In the genomic region with DNA sequence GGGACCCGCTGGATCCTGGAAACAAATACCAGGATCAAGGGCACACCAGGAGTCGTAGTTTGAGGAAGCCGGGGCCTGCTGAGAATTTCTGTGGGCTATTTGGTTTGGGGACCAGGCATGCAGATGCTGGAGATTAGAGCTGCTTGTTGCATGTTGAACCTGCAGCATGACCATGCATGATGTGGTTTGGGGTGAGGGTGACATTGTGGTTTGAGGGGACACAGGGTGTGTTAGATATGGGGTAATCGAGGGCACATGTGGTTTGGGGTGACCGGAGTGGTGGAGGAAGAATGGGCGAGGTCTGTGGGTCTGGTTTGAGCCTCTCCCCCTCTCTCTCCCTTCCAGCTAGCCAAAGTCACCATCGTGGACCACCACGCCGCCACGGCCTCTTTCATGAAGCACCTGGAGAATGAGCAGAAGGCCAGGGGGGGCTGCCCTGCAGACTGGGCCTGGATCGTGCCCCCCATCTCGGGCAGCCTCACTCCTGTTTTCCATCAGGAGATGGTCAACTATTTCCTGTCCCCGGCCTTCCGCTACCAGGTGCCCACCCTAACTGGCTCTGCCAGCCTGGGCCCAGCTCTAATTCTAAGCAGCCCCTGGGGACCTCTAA, we compare ENCODE assay signal across 20 cellular contexts. TPM values are rescaled to one million over a fixed set of nuclear protein-coding genes. Genes with fewer than 3 reads are reported as not detected.
DNase-seq lines count a peak whose midpoint lies in the region; ATAC-seq and TF ChIP-seq lines count a peak whose summit lies in the region.
"Had no signal": no experiment of that assay in that cellular context is flagged by ENCODE, and none has a peak within 500 bp of the region (broad histone marks: within the 10 kb centered on the region; RNA-seq: fewer than 3 reads in every experiment).

No MANE protein-coding gene starts in this region.

- no peak overlapping the region for H3K4me3 ChIP-seq in BLaER1
- H3K4me3 ChIP-seq in NB4 (ENCODE audit: low read depth, low read length): no peak overlapping the region
- H3K4me3 ChIP-seq in neural progenitor cell: no peak overlapping the region
- H3K4me3 ChIP-seq in mucosa of descending colon: no peak overlapping the region
- H3K4me3 ChIP-seq: HAP-1 had no signal

- H3K9ac ChIP-seq in BLaER1: no peak overlapping the region
- no peak overlapping the region for H3K9ac ChIP-seq in neural progenitor cell

- no peak overlapping the region for H3K27ac Mint-ChIP-seq in endothelial cell (ENCODE audit: unreplicated experiment)
- peak overlapping the region; percentile 40 for H3K27ac Mint-ChIP-seq in neural progenitor cell
- H3K27ac Mint-ChIP-seq: B cell had no signal

- peak overlapping the region; percentile 77 for H3K4me3 Mint-ChIP-seq in endothelial cell (ENCODE audit: unreplicated experiment)
- H3K4me3 Mint-ChIP-seq in neural progenitor cell: no peak overlapping the region
- H3K4me3 Mint-ChIP-seq: B cell; CD4-positive, alpha-beta memory T cell; IgD-negative memory B cell had no signal

- ATAC-seq in GM21515 (IDR thresholded peaks at IDR 0.05; ENCODE audit: unreplicated experiment): no peak
- no peak for ATAC-seq in mucosa of descending colon

- H3K9me3 ChIP-seq in BLaER1 (no peaks in the 10 kb centered on the region), neural progenitor cell (ENCODE audit: low read depth) (no peaks in the 10 kb centered on the region), mucosa of descending colon (no peaks in the 10 kb centered on the region)
- H3K9me3 ChIP-seq: HAP-1 had no signal

- DNase-seq in NB4 (ENCODE audit: low read depth) (peak; percentile 68), endothelial cell (ENCODE audit: low spot score) (no peak), neural progenitor cell (ENCODE audit: low spot score) (no peak), GDM1 (lab: John Stamatoyannopoulos, UW) (no peak), mucosa of descending colon (no peak)
- DNase-seq: ACHN, COR-L47, DMS153, DND-41, GF-D8, GOT3 had no signal

- H2AFZ ChIP-seq in neural progenitor cell (replicated peaks): no peak overlapping the region

- H3K36me3 ChIP-seq in BLaER1: peaks cover 27% of the 10 kb centered on the region
- H3K36me3 ChIP-seq in neural progenitor cell: no peaks in the 10 kb centered on the region
- no peaks in the 10 kb centered on the region for H3K36me3 ChIP-seq in mucosa of descending colon (ENCODE audit: low read depth)
- H3K36me3 ChIP-seq: HAP-1 had no signal

- H3K27me3 Mint-ChIP-seq in endothelial cell (ENCODE audit: unreplicated experiment): peaks cover 13% of the 10 kb centered on the region
- peaks cover 5% of the 10 kb centered on the region for H3K27me3 Mint-ChIP-seq in neural progenitor cell (ENCODE audit: insufficient read depth, low read depth)
- H3K27me3 Mint-ChIP-seq: CD4-positive, alpha-beta memory T cell had no signal

- intact Hi-C loops in mucosa of descending colon (cut with DNase I, micrococcal nuclease): no loop called here

- H3K36me3 Mint-ChIP-seq in endothelial cell (ENCODE audit: low read depth, unreplicated experiment): peaks cover 56% of the 10 kb centered on the region
- no peaks in the 10 kb centered on the region for H3K36me3 Mint-ChIP-seq in neural progenitor cell
- H3K36me3 Mint-ChIP-seq: IgD-negative memory B cell had no signal

- TF ChIP-seq CTCF in NB4 (IDR thresholded peaks at IDR 0.05; ENCODE audit: low read depth, low read length): no peak
- no peak for TF ChIP-seq CTCF in endothelial cell (IDR thresholded peaks at IDR 0.05; ENCODE audit: unreplicated experiment)
- TF ChIP-seq CTCF in neural progenitor cell (IDR thresholded peaks at IDR 0.05): no peak
- no peak for TF ChIP-seq CTCF in mucosa of descending colon (IDR thresholded peaks at IDR 0.05)

- H3F3A ChIP-seq in neural progenitor cell (ENCODE audit: low read depth): no peaks in the 10 kb centered on the region

- H3K4me2 ChIP-seq in BLaER1: 0 out of 2 replicates have a peak overlapping the region, but pooled peaks have one; percentile 14
- no peak overlapping the region for H3K4me2 ChIP-seq in neural progenitor cell

- no peak for TF ChIP-seq POLR2A in NB4 (IDR thresholded peaks at IDR 0.05; ENCODE audit: extremely low read depth, insufficient read length)

- H3K27me3 ChIP-seq in BLaER1 (no peaks in the 10 kb centered on the region), neural progenitor cell (no peaks in the 10 kb centered on the region)

- H3K27ac ChIP-seq in BLaER1 (peak overlapping the region; percentile 7; the same call in 1 of the 2 replicates), neural progenitor cell (no peak overlapping the region)
- H3K27ac ChIP-seq: C4-2B had no signal

- H3K4me1 Mint-ChIP-seq in endothelial cell (ENCODE audit: unreplicated experiment) (peaks cover 4% of the 10 kb centered on the region), neural progenitor cell (peaks cover 9% of the 10 kb centered on the region)
- H3K4me1 Mint-ChIP-seq: B cell had no signal

- H4K20me1 ChIP-seq in BLaER1 (no peaks in the 10 kb centered on the region), neural progenitor cell (ENCODE audit: low read depth) (no peaks in the 10 kb centered on the region)

- peaks cover 44% of the 10 kb centered on the region for H3K4me1 ChIP-seq in BLaER1
- peaks cover 8% of the 10 kb centered on the region for H3K4me1 ChIP-seq in neural progenitor cell
- H3K4me1 ChIP-seq in mucosa of descending colon (ENCODE audit: low read depth): no peaks in the 10 kb centered on the region
- H3K4me1 ChIP-seq: HAP-1 had no signal

- H3K9me3 Mint-ChIP-seq in endothelial cell (ENCODE audit: unreplicated experiment) (no peaks in the 10 kb centered on the region), neural progenitor cell (no peaks in the 10 kb centered on the region)
- H3K9me3 Mint-ChIP-seq: IgD-negative memory B cell had no signal

- no peaks in the 10 kb centered on the region for H3K79me2 ChIP-seq in neural progenitor cell (ENCODE audit: low read depth)

RNA-seq across cellular contexts. Expression of gene NOS3, which starts 10.2 kb away (rescaled TPM):
- total RNA-seq in endothelial cell (ENCODE audit: unreplicated experiment): 102 TPM
- total RNA-seq in neural progenitor cell (ENCODE audit: low replicate concordance): 1.3 and 11.0 TPM in 2 replicates
- total RNA-seq in mucosa of descending colon: 1 to 10 TPM; 2.5 to 6.3 (median 6.0) TPM

RNA-seq across cellular contexts. Expression of gene KCNH2, which starts 22.9 kb away (rescaled TPM):
- total RNA-seq in endothelial cell (ENCODE audit: unreplicated experiment) (3.4 TPM), neural progenitor cell (ENCODE audit: low replicate concordance) (2.6 and 11.1 TPM in 2 replicates), mucosa of descending colon (10 to 100 TPM in 1 of 3 donors, 1 to 10 TPM in 2; 2.9 to 87.1 (median 5.3) TPM)

RNA-seq across cellular contexts. Expression of gene ATG9B, which starts 23.3 kb away (rescaled TPM):
- 0.85 TPM for total RNA-seq in endothelial cell (ENCODE audit: unreplicated experiment)
- 0.43 and 1.8 TPM in 2 replicates for total RNA-seq in neural progenitor cell (ENCODE audit: low replicate concordance)
- under 1 TPM; 0.09 to 0.90 (median 0.89) TPM for total RNA-seq in mucosa of descending colon
- total RNA-seq: A172, HT1080 had no signal

RNA-seq across cellular contexts. Expression of gene ABCB8, which starts 27.3 kb away (rescaled TPM):
- total RNA-seq in endothelial cell (ENCODE audit: unreplicated experiment): 17.4 TPM
- 7.9 and 19.9 TPM in 2 replicates for total RNA-seq in neural progenitor cell (ENCODE audit: low replicate concordance)
- 10 to 100 TPM; 40.1 to 44.9 (median 41.8) TPM for total RNA-seq in mucosa of descending colon

RNA-seq across cellular contexts. Expression of gene ASIC3, which starts 47.3 kb away (rescaled TPM):
- total RNA-seq in endothelial cell (ENCODE audit: unreplicated experiment) (3.4 TPM), neural progenitor cell (ENCODE audit: low replicate concordance) (1.6 TPM in 1 of 2 replicates, not detected in the other), mucosa of descending colon (1 to 10 TPM; 1.2 to 6.5 (median 3.4) TPM)
